8 cellular contexts compared by ENCODE assay signal in the genomic region with DNA sequence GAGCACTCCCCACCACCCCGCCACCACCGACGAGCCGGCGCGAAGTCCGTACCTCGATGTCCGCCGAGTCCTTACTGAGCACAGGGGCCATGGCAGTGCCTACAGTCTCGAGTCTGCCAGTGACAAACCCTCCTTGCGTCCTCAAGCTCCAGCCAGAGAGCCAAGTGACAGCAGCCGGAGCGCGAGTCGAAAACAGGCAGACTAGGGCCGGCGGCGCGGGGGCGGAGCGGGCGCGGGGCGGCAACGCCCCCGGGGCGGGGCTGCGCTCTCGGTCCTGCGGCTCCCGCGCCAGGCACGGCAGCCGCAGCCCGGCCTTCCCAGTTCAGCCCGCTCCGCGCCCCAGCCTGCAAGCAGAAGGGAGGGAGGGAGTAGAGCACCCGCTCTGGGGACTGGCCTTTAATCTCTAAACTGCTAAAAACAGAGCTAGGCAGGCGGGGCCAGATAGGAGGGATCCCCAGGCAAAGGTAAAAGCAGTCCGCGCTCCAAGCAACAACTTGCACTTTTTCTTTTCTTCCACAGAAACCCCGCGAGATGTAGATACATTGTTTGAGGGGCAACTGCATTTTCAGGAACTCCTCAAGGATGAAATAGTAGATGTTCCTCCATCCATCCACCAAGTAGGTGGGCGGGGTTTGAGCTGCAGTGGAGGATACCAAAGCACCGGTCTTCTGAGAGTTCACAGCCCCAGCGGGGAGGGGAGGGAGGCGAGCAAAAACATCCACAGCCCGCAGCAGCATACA. TPM values are rescaled to one million over a fixed set of nuclear protein-coding genes. Genes with fewer than 3 reads are reported as not detected.
DNase-seq lines count a peak whose midpoint lies in the region; ATAC-seq and TF ChIP-seq lines count a peak whose summit lies in the region.

A gene (minus strand): TSS at position 203 of the 740 bp plus-strand sequence. CDS start 112 bp downstream, at position 91.

- H3K27me3 ChIP-seq in right cardiac atrium (ENCODE audit: control insufficient read depth, insufficient read depth) (no peaks in the 10 kb centered on the region), uterus (no peaks in the 10 kb centered on the region)

- H3K4me1 Mint-ChIP-seq in T-helper 1 cell treated with Interleukin-12 subunit alpha and Interleukin-12 subunit beta and Interleukin-4 antibody, amounts not matched to agents 30 μg/mL and 1 μg/mL, for 36 hours (ENCODE audit: low read depth): peaks cover 45% of the 10 kb centered on the region

- peak; percentile 80 for DNase-seq in NCI-H146 (lab: John Stamatoyannopoulos, UW)
- DNase-seq in amygdala (lab: John Stamatoyannopoulos, UW): peak; percentile 34 to 93 (median 80)
- peak; percentile 90 to 95 (median 95) for DNase-seq in right cardiac atrium
- peak; percentile 92 for DNase-seq in putamen (ENCODE audit: low spot score)
- peak; percentile 80 to 84 for DNase-seq in uterus

- no peak for TF ChIP-seq CTCF in uterus (IDR thresholded peaks at IDR 0.05)

- H3K27ac Mint-ChIP-seq in T-helper 1 cell treated with Interleukin-12 subunit alpha and Interleukin-12 subunit beta and Interleukin-4 antibody, amounts not matched to agents 30 μg/mL and 1 μg/mL, for 36 hours: peak within 1 kb of the TSS; percentile 94

- peak within 1 kb of the TSS; percentile 96 for H3K4me3 Mint-ChIP-seq in T-helper 1 cell treated with Interleukin-12 subunit alpha and Interleukin-12 subunit beta and Interleukin-4 antibody, amounts not matched to agents 30 μg/mL and 1 μg/mL, for 36 hours

- ATAC-seq in HG02870 (IDR thresholded peaks at IDR 0.05; ENCODE audit: unreplicated experiment) (peak; percentile 84), right cardiac atrium (peak; percentile 99 to 100)

- peak within 1 kb of the TSS; percentile 91 for H3K27ac ChIP-seq in right cardiac atrium (ENCODE audit: low read length)
- H3K27ac ChIP-seq in uterus: peak within 1 kb of the TSS; percentile 93 to 96

- H3K36me3 ChIP-seq in uterus: no peaks in the 10 kb centered on the region

- no peaks in the 10 kb centered on the region for H3K9me3 Mint-ChIP-seq in T-helper 1 cell treated with Interleukin-12 subunit alpha and Interleukin-12 subunit beta and Interleukin-4 antibody, amounts not matched to agents 30 μg/mL and 1 μg/mL, for 36 hours

- peak; percentile 66 for TF ChIP-seq POLR2A in GM15510 (IDR thresholded peaks at IDR 0.05; ENCODE audit: borderline replicate concordance, extremely low read depth, insufficient read length)
- peak; percentile 61 to 72 for TF ChIP-seq POLR2A in uterus (IDR thresholded peaks at IDR 0.05)

- H3K4me1 ChIP-seq in right cardiac atrium (ENCODE audit: control insufficient read depth, insufficient read depth, low read length) (no peaks in the 10 kb centered on the region), uterus (peaks cover 0 to 3% of the 10 kb centered on the region in 2 donors)

- H3K4me3 ChIP-seq in right cardiac atrium (ENCODE audit: low read length): peak within 1 kb of the TSS; percentile 74
- peak within 1 kb of the TSS; percentile 67 to 91 for H3K4me3 ChIP-seq in uterus

- WGBS in right cardiac atrium: under 1% methylated on average over 50 of the region's 50 CpGs

- peaks cover 9% of the 10 kb centered on the region for H3K36me3 Mint-ChIP-seq in T-helper 1 cell treated with Interleukin-12 subunit alpha and Interleukin-12 subunit beta and Interleukin-4 antibody, amounts not matched to agents 30 μg/mL and 1 μg/mL, for 36 hours (ENCODE audit: low read depth)

- intact Hi-C loops in right cardiac atrium (cut with DNase I): no loop called here
- intact Hi-C loops in uterus (cut with DNase I; ENCODE audit: low total_unique reads): no loop called here

- H3K27me3 Mint-ChIP-seq in T-helper 1 cell treated with Interleukin-12 subunit alpha and Interleukin-12 subunit beta and Interleukin-4 antibody, amounts not matched to agents 30 μg/mL and 1 μg/mL, for 36 hours (ENCODE audit: low read depth): no peaks in the 10 kb centered on the region

- H3K9me3 ChIP-seq in right cardiac atrium (ENCODE audit: control insufficient read depth, low read length) (no peaks in the 10 kb centered on the region), uterus (no peaks in the 10 kb centered on the region)

RNA-seq across cellular contexts. Expression of the gene that starts here (rescaled TPM):
- total RNA-seq in right cardiac atrium (10 to 100 TPM; 13.8 to 15.7 (median 15.4) TPM), uterus (10 to 100 TPM; 30.9 to 66.6 (median 48.2) TPM)
- 5.2 TPM for polyA plus RNA-seq in right cardiac atrium

Comparison
In these comparisons a context has a peak if more than half of its experiments do, and no peak if none do; other contexts are left out.
1. Peak in every context shown above with its lines: DNase-seq, ATAC-seq, H3K4me3 ChIP-seq and H3K27ac ChIP-seq.